ENCODE assay signal across 8 cellular contexts in genomic region chr2:172428841-172429173, GRCh38. TPM values are rescaled to one million over a fixed set of nuclear protein-coding genes. Genes with fewer than 3 reads are reported as not detected.
DNase-seq lines count a peak whose midpoint lies in the region; TF ChIP-seq lines count a peak whose summit lies in the region.

No MANE protein-coding gene starts in this region.

- H3K9me3 Mint-ChIP-seq in activated CD4-positive, alpha-beta T cell treated with anti-CD3 and anti-CD28 coated beads, Interleukin-2, amount 10 ng/mL, durations not matched to agents 24 days and 14 days = no peaks in the 10 kb centered on the region

- H3K4me1 ChIP-seq in liver (ENCODE audit: control insufficient read depth in 4 of 4, insufficient read depth in 4 of 4, low read length in 3 of 4) (peaks cover 0 to 29% (median 19%) of the 10 kb centered on the region in 4 donors), suprapubic skin (peaks cover 57% of the 10 kb centered on the region)

- in situ Hi-C loops in astrocyte of the spinal cord (cut with HindIII; ENCODE audit: low sequenced_read_pairs) = no loop called here

- H3K27me3 Mint-ChIP-seq in activated CD4-positive, alpha-beta T cell treated with anti-CD3 and anti-CD28 coated beads, Interleukin-2, amount 10 ng/mL, durations not matched to agents 24 days and 14 days = peaks cover 67% of the 10 kb centered on the region

- intact Hi-C loops in activated CD4-positive, alpha-beta T cell treated with anti-CD3 and anti-CD28 coated beads, Interleukin-2, amount 10 ng/mL, durations not matched to agents 24 days and 14 days (cut with micrococcal nuclease) = loop anchor here (1.0 to 5.0 kb wide), 3 partner anchors 8 to 332 kb away; no protein-coding TSS in a partner anchor

- no peak overlapping the region for H3K27ac Mint-ChIP-seq in activated CD4-positive, alpha-beta T cell treated with anti-CD3 and anti-CD28 coated beads, Interleukin-2, amount 10 ng/mL, durations not matched to agents 24 days and 14 days

- TF ChIP-seq POLR2A in suprapubic skin (IDR thresholded peaks at IDR 0.05) = no peak

- TF ChIP-seq EP300 in suprapubic skin (IDR thresholded peaks at IDR 0.05) = no peak

- H3K27ac ChIP-seq in liver (ENCODE audit: low read depth in 1 of 2, low read length in 2 of 2) (peak overlapping the region in 1 of 2 donors; percentile 1), suprapubic skin (peak overlapping the region; percentile 87)

- TF ChIP-seq RAD21 in liver (IDR thresholded peaks at IDR 0.05) = peak in 1 of 2 donors; percentile 7

- H3K36me3 Mint-ChIP-seq in activated CD4-positive, alpha-beta T cell treated with anti-CD3 and anti-CD28 coated beads, Interleukin-2, amount 10 ng/mL, durations not matched to agents 24 days and 14 days (ENCODE audit: low read depth) = peaks cover 2% of the 10 kb centered on the region

- H3K4me1 Mint-ChIP-seq in activated CD4-positive, alpha-beta T cell treated with anti-CD3 and anti-CD28 coated beads, Interleukin-2, amount 10 ng/mL, durations not matched to agents 24 days and 14 days = peaks cover 21% of the 10 kb centered on the region

- TF ChIP-seq CTCF in astrocyte of the spinal cord (IDR thresholded peaks at IDR 0.05; ENCODE audit: low read depth, low read length) (no peak), liver (IDR thresholded peaks at IDR 0.05; ENCODE audit: low read depth, low read length, missing input control) (no peak), suprapubic skin (IDR thresholded peaks at IDR 0.05) (no peak)

- no peak for DNase-seq in activated CD4-positive, alpha-beta T cell treated with anti-CD3 and anti-CD28 coated beads, Interleukin-2, amount 10 ng/mL, durations not matched to agents 24 days and 14 days
- no peak for DNase-seq in activated CD4-positive, alpha-beta T cell treated with anti-CD3 and anti-CD28 coated beads for 48 hours
- no peak for DNase-seq in astrocyte of the spinal cord (ENCODE audit: low read depth, low spot score)
- peak in 1 of 2 donors; percentile 57 for DNase-seq in suprapubic skin (ENCODE audit: low spot score in 2 of 2)
- no peak for DNase-seq in cerebellar nuclear complex (lab: John Stamatoyannopoulos, UW)
- no peak for DNase-seq in NCI-H748 (lab: John Stamatoyannopoulos, UW; ENCODE audit: unreplicated experiment)
- DNase-seq in NCI-H1436 treated with DMSO at 0.1 percent for 48 hours (lab: John Stamatoyannopoulos, UW) = no peak

- peak overlapping the region; percentile 27 to 47 for H3K9ac ChIP-seq in liver (ENCODE audit: low read depth in 1 of 2, low read length in 2 of 2)

- H3K27me3 ChIP-seq in liver (ENCODE audit: control insufficient read depth in 4 of 4, insufficient read depth in 4 of 4, low read length in 3 of 4) = no peaks in the 10 kb centered on the region
- H3K27me3 ChIP-seq in suprapubic skin = no peaks in the 10 kb centered on the region

- H3K4me3 Mint-ChIP-seq in activated CD4-positive, alpha-beta T cell treated with anti-CD3 and anti-CD28 coated beads, Interleukin-2, amount 10 ng/mL, durations not matched to agents 24 days and 14 days = peak overlapping the region; percentile 79

- H3K4me3 ChIP-seq in astrocyte of the spinal cord (ENCODE audit: low read depth, low read length) (peak overlapping the region; percentile 67), liver (ENCODE audit: low read depth in 1 of 3, low read length in 3 of 3) (peak overlapping the region; percentile 62 to 83 (median 80)), suprapubic skin (peak overlapping the region; percentile 71)

- WGBS in liver = 18% methylated on average over 9 of the region's 9 CpGs
- 24% methylated on average over 9 of the region's 9 CpGs for WGBS in suprapubic skin

- H3K9me3 ChIP-seq in liver (ENCODE audit: control insufficient read depth in 4 of 4, low read length in 3 of 4) (no peaks in the 10 kb centered on the region), suprapubic skin (no peaks in the 10 kb centered on the region)

- H3K36me3 ChIP-seq in liver (ENCODE audit: control insufficient read depth in 4 of 4, insufficient read depth in 3 of 4, low read depth in 1 of 4, low read length in 3 of 4) (no peaks in the 10 kb centered on the region), suprapubic skin (no peaks in the 10 kb centered on the region)

TF ChIP-seq in liver, 16 proteins besides CTCF, POLR2A, EP300 and RAD21:
- TF ChIP-seq HNF4A (conservative IDR thresholded peaks at IDR 0.05) (peak in 1 of 2 donors; percentile 46), RXRA (IDR thresholded peaks at IDR 0.05) (no peak)

RNA-seq across cellular contexts. Expression of gene ITGA6, which starts 1.4 kb away (rescaled TPM):
- 0.68 and 0.85 TPM in 2 replicates for total RNA-seq in activated CD4-positive, alpha-beta T cell treated with anti-CD3 and anti-CD28 coated beads, Interleukin-2, amount 10 ng/mL, durations not matched to agents 24 days and 14 days
- total RNA-seq in liver (10 to 100 TPM; 15.6 to 21.6 TPM), suprapubic skin (100 to 1,000 TPM in 3 of 4 donors, 10 to 100 TPM in 1; 89.6 to 204 (median 161) TPM)
- polyA plus RNA-seq in liver = 1 to 10 TPM; 5.8 to 7.3 TPM
